8 cellular contexts compared by ENCODE assay signal in the genomic region with DNA sequence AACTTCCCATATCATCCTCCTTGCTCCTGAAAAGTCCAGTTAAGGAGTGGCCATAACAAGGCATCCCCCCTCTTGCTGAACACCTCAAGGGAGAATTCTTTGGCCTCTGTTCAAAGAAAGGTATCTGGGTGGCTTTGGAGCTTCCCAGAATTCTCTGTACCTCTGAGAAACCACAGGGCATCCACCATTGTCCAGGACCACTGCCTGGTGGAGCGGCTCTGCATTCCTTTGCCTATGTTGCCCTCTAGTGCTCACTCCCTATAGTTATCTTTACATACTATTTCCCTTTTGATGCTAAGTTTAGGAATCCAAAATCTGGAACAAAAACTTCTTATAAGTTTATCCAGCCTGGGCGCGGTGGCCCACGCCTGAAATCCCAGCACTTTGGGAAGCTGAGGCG. TPM values are rescaled to one million over a fixed set of nuclear protein-coding genes. Genes with fewer than 3 reads are reported as not detected.
A peak's percentile ranks its signal among the peaks of the same experiment; 100 is the strongest.
DNase-seq lines count a peak whose midpoint lies in the region; ATAC-seq and TF ChIP-seq lines count a peak whose summit lies in the region.

No MANE protein-coding gene starts in this region.

- H3K9me3 ChIP-seq in GM23248 (ENCODE audit: low read depth) (no peaks in the 10 kb centered on the region), transverse colon (no peaks in the 10 kb centered on the region)

- no peaks in the 10 kb centered on the region for H3K4me1 ChIP-seq in GM23248 (ENCODE audit: insufficient read depth)
- H3K4me1 ChIP-seq in transverse colon: no peaks in the 10 kb centered on the region

- peak overlapping the region; percentile 29; the same call in 1 of the 2 replicates for H2AFZ ChIP-seq in GM23248

- TF ChIP-seq EP300 in transverse colon (IDR thresholded peaks at IDR 0.05; ENCODE audit: low read depth): no peak

- H3K9ac ChIP-seq in GM23248: no peak overlapping the region

- no peaks in the 10 kb centered on the region for H3F3A ChIP-seq in GM23248 (ENCODE audit: insufficient read depth)

- in situ Hi-C loops in Caki2 (cut with HindIII; ENCODE audit: low pct_unique_long_range_greater_than_20kb, low sequenced_read_pairs) (no loop called here), GM23248 (cut with MboI) (no loop called here), transverse colon (cut with MboI; ENCODE audit: low pct_ligation_motif_present in 1 of 4, low pct_unique_long_range_greater_than_20kb in 1 of 4, low sequenced_read_pairs in 3 of 4) (loop anchor here in 2 of 4 donors (25.0 kb wide), 2 partner anchors 835 to 960 kb away; no protein-coding TSS in a partner anchor)

- peak; percentile 47 to 64 (median 49) for TF ChIP-seq CTCF in transverse colon (IDR thresholded peaks at IDR 0.05)

- H3K36me3 ChIP-seq in GM23248 (ENCODE audit: low read depth) (no peaks in the 10 kb centered on the region), transverse colon (no peaks in the 10 kb centered on the region)

- TF ChIP-seq POLR2A in transverse colon (IDR thresholded peaks at IDR 0.05): no peak

- H3K4me2 ChIP-seq in GM23248 (ENCODE audit: unreplicated experiment): no peak overlapping the region

- H3K27me3 ChIP-seq in GM23248 (replicated peaks; ENCODE audit: insufficient read depth) (no peaks in the 10 kb centered on the region), transverse colon (no peaks in the 10 kb centered on the region)

- H3K4me3 ChIP-seq in GM23248 (no peak overlapping the region), transverse colon (no peak overlapping the region)

- intact Hi-C loops in transverse colon (cut with DNase I; ENCODE audit: low total_unique reads): no loop called here

- no peaks in the 10 kb centered on the region for H4K20me1 ChIP-seq in GM23248 (ENCODE audit: insufficient read depth)

- H3K27ac ChIP-seq in GM23248 (no peak overlapping the region), transverse colon (no peak overlapping the region)

- H3K9me2 ChIP-seq in GM23248 (ENCODE audit: insufficient read depth): no peaks in the 10 kb centered on the region

- 0 to 2% methylated on average over 5 of the region's 5 CpGs for WGBS in GM23248 (ENCODE audit: low coverage in 1 of 2, low lambda C conversion rate in 2 of 2, missing lambda C conversion rate in 2 of 2), 2 experiments
- 7 to 20% methylated on average over 1 to 5 of the region's 5 CpGs for WGBS in transverse colon (ENCODE audit: low coverage in 1 of 2), 2 donors

- H3K79me2 ChIP-seq in GM23248 (ENCODE audit: insufficient read depth): no peaks in the 10 kb centered on the region

- ATAC-seq in GM19455 (IDR thresholded peaks at IDR 0.05; ENCODE audit: unreplicated experiment) (no peak), GM19023 (IDR thresholded peaks at IDR 0.05; ENCODE audit: unreplicated experiment) (no peak)

- DNase-seq in Caki2 (ENCODE audit: low read depth): peak; percentile 14
- peak; percentile 74 for DNase-seq in GM23248
- DNase-seq in NCI-H2171 treated with DMSO at 0.1 percent for 48 hours (lab: John Stamatoyannopoulos, UW): peak; percentile 83
- peak; percentile 78 for DNase-seq in astrocyte of the hippocampus (ENCODE audit: low read depth, low spot score)
- DNase-seq in iPS-NIHi7 (ENCODE audit: extremely low spot score): peak; percentile 86
- DNase-seq in transverse colon: peak; percentile 33

RNA-seq across cellular contexts. Expression of gene CHD9NB, which starts 30.3 kb away (rescaled TPM):
- total RNA-seq in Caki2 (2014; rRNA removed; shearing (Covaris generic); ENCODE audit: low replicate concordance): 3.8 TPM in 1 of 2 replicates, not detected in the other
- 0.22 and 0.25 TPM in 2 replicates for total RNA-seq in GM23248 (2014; rRNA removed; shearing (Covaris generic))
- 0.15 and 0.20 TPM in 2 replicates for polyA plus RNA-seq in GM23248 (2016; fragmentation: Nextera tagmentation; extraction: Ambion mirVana)
- total RNA-seq in transverse colon: 1 to 10 TPM in 2 of 4 donors, not detected in 2; 3.0 to 3.1 TPM

RNA-seq across cellular contexts. Expression of gene CHD9, which starts 32.4 kb away (rescaled TPM):
- total RNA-seq in Caki2 (2014; rRNA removed; shearing (Covaris generic); ENCODE audit: low replicate concordance): 8.8 and 13.2 TPM in 2 replicates
- total RNA-seq in GM23248 (2014; rRNA removed; shearing (Covaris generic)): 20.5 and 24.0 TPM in 2 replicates
- polyA plus RNA-seq in GM23248 (2016; fragmentation: Nextera tagmentation; extraction: Ambion mirVana): 38.1 and 47.4 TPM in 2 replicates
- 100 to 1,000 TPM in 1 of 4 donors, 10 to 100 TPM in 3; 37.4 to 112 (median 64.4) TPM for total RNA-seq in transverse colon

Comparison
In these comparisons a context has a peak if more than half of its experiments do, and no peak if none do; other contexts are left out.
1. DNase-seq: peak in every context shown above with its lines; median percentile 86 in iPS-NIHi7; 83 in NCI-H2171 treated with DMSO at 0.1 percent for 48 hours; 78 in astrocyte of the hippocampus; 74 in GM23248; 33 in transverse colon; 14 in Caki2.